ENCODE assay signal across 10 cellular contexts in the genomic region with DNA sequence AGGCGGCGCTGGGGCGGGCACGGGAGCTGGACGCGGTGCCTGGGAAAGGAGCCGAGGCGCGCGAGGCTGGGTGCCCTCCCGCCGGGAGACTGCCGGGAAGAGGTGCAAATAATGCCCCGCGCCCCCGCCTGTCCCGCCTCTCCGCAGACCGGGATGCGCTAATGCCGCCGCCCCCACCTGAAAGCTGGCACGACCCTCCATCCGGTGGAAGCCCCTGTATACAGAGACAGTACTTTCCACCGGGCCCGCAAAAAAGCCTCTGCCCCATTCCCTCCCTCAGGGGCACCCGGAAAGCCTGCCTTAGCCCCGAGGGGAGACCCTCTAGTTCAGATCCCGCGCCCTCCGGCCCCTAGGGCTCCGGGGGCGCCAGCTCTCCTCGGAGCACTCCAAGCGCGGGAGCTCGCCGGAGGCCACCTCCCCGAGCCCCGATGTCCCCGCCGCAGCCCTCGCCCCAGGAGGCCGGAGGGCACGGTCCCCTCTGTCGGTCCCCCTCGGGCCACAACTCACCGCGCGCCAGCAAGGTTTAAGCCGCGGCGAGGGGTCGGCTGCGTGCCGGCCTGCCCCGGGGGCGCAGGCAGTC. TPM values are rescaled to one million over a fixed set of nuclear protein-coding genes. Genes with fewer than 3 reads are reported as not detected.
DNase-seq lines count a peak whose midpoint lies in the region; ATAC-seq, FAIRE-seq and TF ChIP-seq lines count a peak whose summit lies in the region.
"Had no signal": no experiment of that assay in that cellular context is flagged by ENCODE, and none has a peak within 500 bp of the region (broad histone marks: within the 10 kb centered on the region; RNA-seq: fewer than 3 reads in every experiment).

No MANE protein-coding gene starts in this region.

- H3K9me3 ChIP-seq in HepG2 (ENCODE audit: low read length) (no peaks in the 10 kb centered on the region), thoracic aorta (no peaks in the 10 kb centered on the region)

- no peak for ATAC-seq in activated naive CD8-positive, alpha-beta T cell treated with anti-CD3 and anti-CD28 coated beads, Interleukin-2, amount 50 U/mL, for 24 hours
- no peak for ATAC-seq in HepG2
- no peak for ATAC-seq in thoracic aorta (ENCODE audit: insufficient number of reproducible peaks, low FRiP score, low read depth)
- ATAC-seq in GM18502 (IDR thresholded peaks at IDR 0.05; ENCODE audit: poor library complexity, unreplicated experiment): no peak

- peak overlapping the region; percentile 35 for H3K4me3 Mint-ChIP-seq in activated CD4-positive, alpha-beta T cell treated with anti-CD3 and anti-CD28 coated beads, Interleukin-2, amount 10 ng/mL, durations not matched to agents 24 days and 14 days
- H3K4me3 Mint-ChIP-seq in activated naive CD8-positive, alpha-beta T cell treated with anti-CD3 and anti-CD28 coated beads, Interleukin-2, amount 50 U/mL, for 24 hours: peak overlapping the region; percentile 38

- TF ChIP-seq RAD21 in HepG2 (CRISPR knock-in tag; IDR thresholded peaks at IDR 0.05): no peak

- H3K9me3 Mint-ChIP-seq in activated CD4-positive, alpha-beta T cell treated with anti-CD3 and anti-CD28 coated beads, Interleukin-2, amount 10 ng/mL, durations not matched to agents 24 days and 14 days: no peaks in the 10 kb centered on the region
- no peaks in the 10 kb centered on the region for H3K9me3 Mint-ChIP-seq in activated naive CD8-positive, alpha-beta T cell treated with anti-CD3 and anti-CD28 coated beads, Interleukin-2, amount 50 U/mL, for 24 hours

- H4K20me1 ChIP-seq in HepG2 (ENCODE audit: insufficient read depth, low read length): peaks cover 10% of the 10 kb centered on the region; the same call in 1 of the 2 replicates

- no peaks in the 10 kb centered on the region for H3K36me3 Mint-ChIP-seq in activated CD4-positive, alpha-beta T cell treated with anti-CD3 and anti-CD28 coated beads, Interleukin-2, amount 10 ng/mL, durations not matched to agents 24 days and 14 days (ENCODE audit: low read depth)
- no peaks in the 10 kb centered on the region for H3K36me3 Mint-ChIP-seq in activated naive CD8-positive, alpha-beta T cell treated with anti-CD3 and anti-CD28 coated beads, Interleukin-2, amount 50 U/mL, for 24 hours (ENCODE audit: low read depth)

- POLR2A ChIA-PET in HepG2 (lab: Yijun Ruan, JAX): no interaction called here

- H2AFZ ChIP-seq in HepG2 (ENCODE audit: low read length): no peak overlapping the region

- H3K27ac ChIP-seq in HepG2 (ENCODE audit: extremely low read length, insufficient read depth, low read length) (no peak overlapping the region), thoracic aorta (no peak overlapping the region)
- H3K27ac ChIP-seq: HL-60 had no signal

- no peak overlapping the region for H3K4me2 ChIP-seq in HepG2 (ENCODE audit: low read depth, low read length)

- no peak for DNase-seq in activated CD4-positive, alpha-beta T cell treated with anti-CD3 and anti-CD28 coated beads, Interleukin-2, amount 10 ng/mL, durations not matched to agents 24 days and 14 days
- no peak for DNase-seq in activated CD4-positive, alpha-beta T cell treated with anti-CD3 and anti-CD28 coated beads for 1 hour
- DNase-seq in activated naive CD8-positive, alpha-beta T cell treated with anti-CD3 and anti-CD28 coated beads, Interleukin-2, amount 50 U/mL, for 24 hours: no peak
- DNase-seq in HepG2 (ENCODE audit: low spot score) (no peak), thoracic aorta (ENCODE audit: low spot score) (no peak), NCI-H128 (lab: John Stamatoyannopoulos, UW; ENCODE audit: unreplicated experiment) (no peak), anterior cingulate cortex (lab: John Stamatoyannopoulos, UW) (no peak)
- DNase-seq: AML-193 had no signal

- TF ChIP-seq EP300 in HepG2 (IDR thresholded peaks at IDR 0.05; ENCODE audit: low read depth in 2 of 2, low read length in 2 of 2) (no peak), HepG2 (CRISPR knock-in tag; IDR thresholded peaks at IDR 0.05; ENCODE audit: borderline replicate concordance) (no peak)

- no peaks in the 10 kb centered on the region for H3K79me2 ChIP-seq in HepG2 (ENCODE audit: insufficient read depth, low read length)

- peaks cover 72% of the 10 kb centered on the region for H3K27me3 Mint-ChIP-seq in activated CD4-positive, alpha-beta T cell treated with anti-CD3 and anti-CD28 coated beads, Interleukin-2, amount 10 ng/mL, durations not matched to agents 24 days and 14 days
- peaks cover 70% of the 10 kb centered on the region for H3K27me3 Mint-ChIP-seq in activated naive CD8-positive, alpha-beta T cell treated with anti-CD3 and anti-CD28 coated beads, Interleukin-2, amount 50 U/mL, for 24 hours

- peak overlapping the region in 1 of 3 experiments; percentile 49; a peak in 1 of 6 replicates for H3K4me3 ChIP-seq in HepG2 (replicated peaks in 1 of 3; ENCODE audit: insufficient read depth in 1 of 3, low read depth in 2 of 3, low read length in 3 of 3)
- peak overlapping the region; percentile 67 for H3K4me3 ChIP-seq in thoracic aorta

- 27% methylated on average over 25 of the region's 58 CpGs for WGBS in HepG2 (ENCODE audit: low lambda C conversion rate)

- peaks cover 4% of the 10 kb centered on the region for H3K4me1 Mint-ChIP-seq in activated CD4-positive, alpha-beta T cell treated with anti-CD3 and anti-CD28 coated beads, Interleukin-2, amount 10 ng/mL, durations not matched to agents 24 days and 14 days
- peaks cover 17% of the 10 kb centered on the region for H3K4me1 Mint-ChIP-seq in activated naive CD8-positive, alpha-beta T cell treated with anti-CD3 and anti-CD28 coated beads, Interleukin-2, amount 50 U/mL, for 24 hours

- FAIRE-seq in HepG2 (lab: Jason Lieb, UNC): no peak

- intact Hi-C loops in activated CD4-positive, alpha-beta T cell treated with anti-CD3 and anti-CD28 coated beads, Interleukin-2, amount 10 ng/mL, durations not matched to agents 24 days and 14 days (cut with micrococcal nuclease): no loop called here
- intact Hi-C loops in HepG2 (cut with micrococcal nuclease; ENCODE audit: unreplicated experiment): no loop called here

- H3K27me3 ChIP-seq in HepG2 (ENCODE audit: control insufficient read depth in 1 of 2, insufficient read depth in 2 of 2, low read length in 2 of 2) (peaks cover 20 to 94% of the 10 kb centered on the region in 2 experiments; a peak in 4 of 5 replicates), thoracic aorta (replicated peaks; ENCODE audit: insufficient read depth) (peaks cover 30% of the 10 kb centered on the region)

- peaks cover 7% of the 10 kb centered on the region; the same call in 1 of the 2 replicates for H3K4me1 ChIP-seq in HepG2 (ENCODE audit: insufficient read depth, low read length)
- peaks cover 14 to 29% of the 10 kb centered on the region in 2 donors for H3K4me1 ChIP-seq in thoracic aorta (ENCODE audit: control insufficient read depth in 1 of 2, low read depth in 2 of 2)

- CTCF ChIA-PET in HepG2 (lab: Yijun Ruan, JAX; ENCODE audit: low intra/inter-chr PET ratio, low total read pairs): no interaction called here

- no peak for TF ChIP-seq POLR2A in HepG2 (IDR thresholded peaks at IDR 0.05; ENCODE audit: insufficient read depth in 1 of 2, low read depth in 2 of 2, low read length in 2 of 2)

- in situ Hi-C loops in HepG2 (cut with HindIII; ENCODE audit: extremely low pct_ligation_motif_present, low pct_unique_long_range_greater_than_20kb): loop anchor here (5.0 kb wide), 1 partner anchor 87 kb away; no protein-coding TSS in a partner anchor

- TF ChIP-seq CTCF in HepG2 (CRISPR knock-in tag; IDR thresholded peaks at IDR 0.05) (no peak), thoracic aorta (IDR thresholded peaks at IDR 0.05) (no peak)

- BruUV-seq in HepG2 (replicated peaks; lab: Mats Ljungman, UMichigan): no TSS peak

- no peak overlapping the region for H3K27ac Mint-ChIP-seq in activated CD4-positive, alpha-beta T cell treated with anti-CD3 and anti-CD28 coated beads, Interleukin-2, amount 10 ng/mL, durations not matched to agents 24 days and 14 days
- H3K27ac Mint-ChIP-seq in activated naive CD8-positive, alpha-beta T cell treated with anti-CD3 and anti-CD28 coated beads, Interleukin-2, amount 50 U/mL, for 24 hours: no peak overlapping the region

- H3K36me3 ChIP-seq in HepG2 (replicated peaks in 1 of 2; ENCODE audit: control insufficient read depth in 1 of 2, insufficient read depth in 2 of 2, low read length in 2 of 2) (no peaks in the 10 kb centered on the region), thoracic aorta (no peaks in the 10 kb centered on the region)

- H3K9ac ChIP-seq in HepG2 (ENCODE audit: insufficient read depth, low read depth, low read length): no peak overlapping the region

TF ChIP-seq in HepG2, 621 proteins besides CTCF, POLR2A, EP300 and RAD21 (continues in another document):
- peak; percentile 27; the same call in 1 of the 2 replicates for TF ChIP-seq NFKB2 (CRISPR knock-in tag; IDR thresholded peaks at IDR 0.05; ENCODE audit: borderline replicate concordance)

RNA-seq across cellular contexts. Expression of gene GRM4, which starts 1.2 kb away (rescaled TPM):
- not detected in 2 replicates for total RNA-seq in activated CD4-positive, alpha-beta T cell treated with anti-CD3 and anti-CD28 coated beads, Interleukin-2, amount 10 ng/mL, durations not matched to agents 24 days and 14 days
- not detected in 2 replicates for total RNA-seq in HepG2 (2016; rRNA removed; fragmentation: Illumina TruSeq; extraction: Trizol)
- total RNA-seq in HepG2 (2016; cell fraction: cytosol; rRNA removed; fragmentation: Illumina TruSeq; extraction: Trizol; ENCODE audit: low read depth): not detected in 2 replicates
- not detected in 2 replicates for total RNA-seq in HepG2 (2016; cell fraction: insoluble cytoplasmic fraction; rRNA removed; fragmentation: Illumina TruSeq; extraction: Trizol)
- total RNA-seq in HepG2 (2016; cell fraction: membrane; rRNA removed; fragmentation: Illumina TruSeq; extraction: Trizol): not detected in 2 replicates
- not detected in 2 replicates for total RNA-seq in HepG2 (2016; cell fraction: nucleus; rRNA removed; fragmentation: Illumina TruSeq; extraction: Trizol)
- not detected in 2 replicates for polyA plus RNA-seq in HepG2 (2011; rRNA removed)
- not detected in 2 replicates for polyA plus RNA-seq in HepG2 (2011; cell fraction: cytosol; rRNA removed)
- polyA plus RNA-seq in HepG2 (2011; cell fraction: nucleus; rRNA removed): not detected in 2 replicates
- polyA plus RNA-seq in HepG2 (2012): not detected in 2 replicates
- polyA plus RNA-seq in HepG2 (2016; cell fraction: cytosol; fragmentation: Illumina TruSeq; extraction: Trizol; ENCODE audit: low read depth): not detected in 2 replicates
- not detected in 2 replicates for polyA plus RNA-seq in HepG2 (2016; cell fraction: insoluble cytoplasmic fraction; fragmentation: Illumina TruSeq; extraction: Trizol; ENCODE audit: low read depth)
- polyA plus RNA-seq in HepG2 (2016; cell fraction: membrane; fragmentation: Illumina TruSeq; extraction: Trizol; ENCODE audit: low read depth): not detected in 2 replicates
- polyA plus RNA-seq in HepG2 (2016; cell fraction: nucleus; fragmentation: Illumina TruSeq; extraction: Trizol; ENCODE audit: insufficient read depth, low read depth): not detected in 2 replicates
- polyA minus RNA-seq in HepG2 (2011; rRNA and poly(A)+ RNA removed; ENCODE audit: low replicate concordance): 0.09 TPM in 1 of 2 replicates, not detected in the other
- not detected in 2 replicates for polyA minus RNA-seq in HepG2 (2011; cell fraction: cytosol; rRNA and poly(A)+ RNA removed)
- not detected in 2 replicates for polyA minus RNA-seq in HepG2 (2011; cell fraction: nucleus; rRNA and poly(A)+ RNA removed)
- total RNA-seq in thoracic aorta: not detected
